ENCODE assay signal across 22 cellular contexts in genomic region chr14:68640293-68640574, GRCh38.
DNase-seq lines count a peak whose midpoint lies in the region; ATAC-seq, FAIRE-seq and TF ChIP-seq lines count a peak whose summit lies in the region.
"Had no signal": no experiment of that assay in that cellular context is flagged by ENCODE, and none has a peak within 500 bp of the region (broad histone marks: within the 10 kb centered on the region; RNA-seq: fewer than 3 reads in every experiment).

No MANE protein-coding gene starts in this region.

- POLR2A ChIA-PET in HepG2 (lab: Yijun Ruan, JAX) = no interaction called here

- H3K4me2 ChIP-seq in HepG2 (ENCODE audit: low read depth, low read length) = no peak overlapping the region
- H3K4me2 ChIP-seq: BLaER1, GM23338 had no signal

- DNase-seq in HepG2 (ENCODE audit: low spot score) (no peak), right lobe of liver (no peak), vagina (ENCODE audit: extremely low spot score in 2 of 2) (no peak), D341Med (ENCODE audit: low spot score) (no peak), DMS53 treated with DMSO at 0.1 percent for 48 hours (lab: John Stamatoyannopoulos, UW; ENCODE audit: unreplicated experiment) (no peak)
- DNase-seq: Caco-2; CD4-positive, CD25-positive, alpha-beta regulatory T cell; DMS 273 treated with DMSO at 0.1 percent for 48 hours; DMS79 treated with DMSO at 0.1 percent for 48 hours; GF-D8; H9 had no signal

- BruUV-seq in HepG2 (replicated peaks; lab: Mats Ljungman, UMichigan) = no TSS peak

- H3K27ac ChIP-seq in HepG2 (ENCODE audit: extremely low read length, insufficient read depth, low read length) (no peak overlapping the region), right lobe of liver (no peak overlapping the region), gastroesophageal sphincter (peak overlapping the region in 3 of 4 donors; percentile 78 to 83 (median 82)), vagina (peak overlapping the region; percentile 82)
- H3K27ac ChIP-seq: 22Rv1, BLaER1, C4-2B had no signal

- H3K4me1 ChIP-seq in HepG2 (ENCODE audit: insufficient read depth, low read length) (peaks cover 42% of the 10 kb centered on the region), right lobe of liver (peaks cover 0 to 5% (median 3%) of the 10 kb centered on the region in 4 donors), gastroesophageal sphincter (peaks cover 13 to 45% (median 19%) of the 10 kb centered on the region in 3 donors), vagina (peaks cover 42% of the 10 kb centered on the region)

- H3K79me2 ChIP-seq in HepG2 (ENCODE audit: insufficient read depth, low read length) = no peaks in the 10 kb centered on the region

- FAIRE-seq in HepG2 (lab: Jason Lieb, UNC) = no peak
- FAIRE-seq: A204.1, D721Med, GM12891, GM18507 had no signal

- CTCF ChIA-PET in HepG2 (lab: Yijun Ruan, JAX; ENCODE audit: low intra/inter-chr PET ratio, low total read pairs) = no interaction called here

- TF ChIP-seq RAD21 in HepG2 (CRISPR knock-in tag; IDR thresholded peaks at IDR 0.05) = no peak

- WGBS in HepG2 (ENCODE audit: low lambda C conversion rate) = 92% methylated on average over 2 of the region's 2 CpGs
- WGBS in right lobe of liver (ENCODE audit: insufficient coverage, low coverage, low lambda C conversion rate, missing lambda C conversion rate) = 93% methylated on average over 2 of the region's 2 CpGs
- WGBS in gastroesophageal sphincter (ENCODE audit: low coverage in 1 of 2), 2 donors = 93 to 100% methylated on average over 2 of the region's 2 CpGs

- H3K9ac ChIP-seq in HepG2 (ENCODE audit: insufficient read depth, low read depth, low read length) = no peak overlapping the region
- H3K9ac ChIP-seq: BLaER1 had no signal

- ATAC-seq in HepG2 (no peak), right lobe of liver (no peak), gastroesophageal sphincter (no peak)
- ATAC-seq: CD8-positive, alpha-beta T cell; GM23338; HCT116 had no signal

- H3K36me3 ChIP-seq in HepG2 (replicated peaks in 1 of 2; ENCODE audit: control insufficient read depth in 1 of 2, insufficient read depth in 2 of 2, low read length in 2 of 2) = no peaks in the 10 kb centered on the region
- no peaks in the 10 kb centered on the region for H3K36me3 ChIP-seq in right lobe of liver
- no peaks in the 10 kb centered on the region for H3K36me3 ChIP-seq in gastroesophageal sphincter
- H3K36me3 ChIP-seq in vagina = no peaks in the 10 kb centered on the region

- H4K20me1 ChIP-seq in HepG2 (ENCODE audit: insufficient read depth, low read length) = no peaks in the 10 kb centered on the region
- H4K20me1 ChIP-seq: BLaER1 had no signal

- TF ChIP-seq CTCF in HepG2 (CRISPR knock-in tag; IDR thresholded peaks at IDR 0.05) (no peak), right lobe of liver (IDR thresholded peaks at IDR 0.05) (no peak), gastroesophageal sphincter (IDR thresholded peaks at IDR 0.05) (no peak), vagina (IDR thresholded peaks at IDR 0.05) (no peak)

- intact Hi-C loops in HepG2 (cut with micrococcal nuclease; ENCODE audit: unreplicated experiment) (no loop called here), right lobe of liver (cut with DNase I) (no loop called here), vagina (cut with DNase I) (no loop called here)

- peaks cover 15% of the 10 kb centered on the region for H3K9me3 ChIP-seq in HepG2 (ENCODE audit: low read length)
- H3K9me3 ChIP-seq in right lobe of liver = no peaks in the 10 kb centered on the region
- peaks cover 0 to 14% (median 0%) of the 10 kb centered on the region in 3 donors for H3K9me3 ChIP-seq in gastroesophageal sphincter
- peaks cover 6% of the 10 kb centered on the region for H3K9me3 ChIP-seq in vagina
- H3K9me3 ChIP-seq: Caco-2 had no signal

- no peak for TF ChIP-seq POLR2A in HepG2 (IDR thresholded peaks at IDR 0.05; ENCODE audit: insufficient read depth in 1 of 2, low read depth in 2 of 2, low read length in 2 of 2)
- TF ChIP-seq POLR2A in right lobe of liver (IDR thresholded peaks at IDR 0.05) = no peak
- no peak for TF ChIP-seq POLR2A in gastroesophageal sphincter (IDR thresholded peaks at IDR 0.05)
- no peak for TF ChIP-seq POLR2A in vagina (IDR thresholded peaks at IDR 0.05)

- no peak overlapping the region for H2AFZ ChIP-seq in HepG2 (ENCODE audit: low read length)
- H2AFZ ChIP-seq: GM23338 had no signal

- in situ Hi-C loops in HepG2 (cut with HindIII; ENCODE audit: extremely low pct_ligation_motif_present, low pct_unique_long_range_greater_than_20kb) = no loop called here

- H3K27me3 ChIP-seq in HepG2 (ENCODE audit: control insufficient read depth in 1 of 2, insufficient read depth in 2 of 2, low read length in 2 of 2) = no peaks in the 10 kb centered on the region
- no peaks in the 10 kb centered on the region for H3K27me3 ChIP-seq in right lobe of liver
- no peaks in the 10 kb centered on the region for H3K27me3 ChIP-seq in gastroesophageal sphincter
- H3K27me3 ChIP-seq in vagina = no peaks in the 10 kb centered on the region
- H3K27me3 ChIP-seq: BLaER1 had no signal

- TF ChIP-seq EP300 in HepG2 (IDR thresholded peaks at IDR 0.05; ENCODE audit: low read depth in 2 of 2, low read length in 2 of 2) (no peak), HepG2 (CRISPR knock-in tag; IDR thresholded peaks at IDR 0.05; ENCODE audit: borderline replicate concordance) (no peak), gastroesophageal sphincter (IDR thresholded peaks at IDR 0.05) (no peak)

- H3K4me3 ChIP-seq in HepG2 (replicated peaks in 1 of 3; ENCODE audit: insufficient read depth in 1 of 3, low read depth in 2 of 3, low read length in 3 of 3) = no peak overlapping the region
- H3K4me3 ChIP-seq in right lobe of liver = no peak overlapping the region
- H3K4me3 ChIP-seq in gastroesophageal sphincter = no peak overlapping the region
- no peak overlapping the region for H3K4me3 ChIP-seq in vagina
- H3K4me3 ChIP-seq: BLaER1, GM23338 had no signal

TF ChIP-seq in HepG2, 621 proteins besides CTCF, POLR2A, EP300 and RAD21:
- no peak for TF ChIP-seq PAX8 (CRISPR knock-in tag; IDR thresholded peaks at IDR 0.05; ENCODE audit: borderline replicate concordance)
- no peak for TF ChIP-seq TBP (CRISPR knock-in tag; IDR thresholded peaks at IDR 0.05)
- no peak for TF ChIP-seq PRDM4 (CRISPR knock-in tag; IDR thresholded peaks at IDR 0.05; ENCODE audit: borderline replicate concordance)
- TF ChIP-seq ZNF629 (CRISPR knock-in tag; conservative IDR thresholded peaks at IDR 0.05) = peak; percentile 52; the same call in 1 of the 2 replicates
- no peak for TF ChIP-seq FOXK2 (IDR thresholded peaks at IDR 0.05)
- TF ChIP-seq ZNF83 (CRISPR knock-in tag; IDR thresholded peaks at IDR 0.05; ENCODE audit: borderline replicate concordance) = no peak
- TF ChIP-seq CBFB (CRISPR knock-in tag; IDR thresholded peaks at IDR 0.05) = no peak
- no peak for TF ChIP-seq ZMYM4 (CRISPR knock-in tag; IDR thresholded peaks at IDR 0.05)
- TF ChIP-seq SOX6 (IDR thresholded peaks at IDR 0.05) = no peak
- no peak for TF ChIP-seq SOX6 (CRISPR knock-in tag; IDR thresholded peaks at IDR 0.05)

Comparison
In these comparisons a context has a peak if more than half of its experiments do, and no peak if none do; other contexts are left out.
1. H3K27ac ChIP-seq: peak in gastroesophageal sphincter (3 of 4) and vagina (single experiment); none in HepG2 (single experiment) and right lobe of liver (0 of 3).